Comparison of ENCODE assay signal across 8 cellular contexts in the genomic region with DNA sequence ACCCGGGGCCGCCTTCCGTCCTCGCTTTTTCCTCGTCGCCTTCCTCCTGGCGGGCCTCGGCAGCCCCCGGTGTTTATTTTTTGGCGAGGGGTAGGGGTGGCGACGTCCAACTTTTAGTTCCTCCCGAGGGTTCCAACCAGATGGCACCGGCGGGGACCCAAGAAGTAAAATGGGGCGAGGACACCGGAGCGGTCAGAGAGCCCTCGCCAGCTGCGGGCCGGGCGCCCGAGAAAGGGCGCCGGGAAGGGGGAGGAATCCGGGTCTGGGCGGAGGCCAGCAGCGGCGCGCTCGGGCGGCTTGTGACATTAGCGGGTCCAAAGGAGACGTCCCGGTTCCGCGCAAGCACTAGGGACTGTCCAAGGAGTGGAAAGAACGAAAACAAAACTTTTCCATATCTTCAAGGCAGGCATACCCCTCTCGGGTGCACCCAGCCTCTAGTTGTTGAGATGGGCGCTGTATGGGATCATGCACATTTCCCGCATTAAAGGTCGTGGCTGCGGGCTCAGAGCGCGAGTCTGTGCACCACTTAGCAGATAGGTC. TPM values are rescaled to one million over a fixed set of nuclear protein-coding genes. Genes with fewer than 3 reads are reported as not detected.
A peak's percentile ranks its signal among the peaks of the same experiment; 100 is the strongest.
DNase-seq lines count a peak whose midpoint lies in the region; ATAC-seq and TF ChIP-seq lines count a peak whose summit lies in the region.

No MANE protein-coding gene starts in this region.

- peaks cover 6 to 20% of the 10 kb centered on the region in 2 donors for H3K36me3 Mint-ChIP-seq in activated naive CD4-positive, alpha-beta T cell treated with anti-CD3 and anti-CD28 coated beads, Interleukin-2, amount 50 U/mL, for 72 hours
- H3K36me3 Mint-ChIP-seq in nephron progenitor cell (ENCODE audit: low read depth), result peaks cover 62% of the 10 kb centered on the region

- TF ChIP-seq CTCF in GM12864 (IDR thresholded peaks at IDR 0.05; ENCODE audit: low read depth, low read length, missing control alignments) (no peak), nephron progenitor cell (IDR thresholded peaks at IDR 0.05) (no peak)

- peak overlapping the region; percentile 86 for H3K4me3 Mint-ChIP-seq in nephron progenitor cell

- H3K9me3 ChIP-seq in MG63, result no peaks in the 10 kb centered on the region; the same call in 1 of the 2 replicates

- peaks cover 44% of the 10 kb centered on the region for H3K4me1 Mint-ChIP-seq in nephron progenitor cell

- DNase-seq in GM12864 (ENCODE audit: low read depth) (no peak), H7 (peak; percentile 69), MG63 (peak; percentile 80), germinal center (ENCODE audit: low spot score) (peak; percentile 21), nephron progenitor cell (peak; percentile 45), GM19238 (ENCODE audit: insufficient read length, low spot score) (no peak), NK-92 (lab: John Stamatoyannopoulos, UW; ENCODE audit: unreplicated experiment) (no peak)
- DNase-seq in activated naive CD4-positive, alpha-beta T cell treated with anti-CD3 and anti-CD28 coated beads, Interleukin-2, amount 50 U/mL, for 72 hours (ENCODE audit: low spot score in 2 of 2), result peak in 1 of 2 donors; percentile 27

- peaks cover 5% of the 10 kb centered on the region for H3K27me3 ChIP-seq in H7 (ENCODE audit: control insufficient read depth, insufficient read depth, low read length)
- H3K27me3 ChIP-seq in MG63, result no peaks in the 10 kb centered on the region

- peak; percentile 26 to 50 for ATAC-seq in activated naive CD4-positive, alpha-beta T cell treated with anti-CD3 and anti-CD28 coated beads, Interleukin-2, amount 50 U/mL, for 72 hours

- peaks cover 3% of the 10 kb centered on the region for H3K27me3 Mint-ChIP-seq in nephron progenitor cell (ENCODE audit: low read depth, poor library complexity)

- H3K36me3 ChIP-seq in H7 (replicated peaks; ENCODE audit: control insufficient read depth, insufficient read depth, low read length) (no peaks in the 10 kb centered on the region), MG63 (peaks cover 13% of the 10 kb centered on the region)

- peak overlapping the region; percentile 88 for H3K4me3 ChIP-seq in GM12864 (ENCODE audit: low read depth, low read length)
- H3K4me3 ChIP-seq in H7 (ENCODE audit: insufficient read depth, low read depth, low read length), result peak overlapping the region; percentile 73
- H3K4me3 ChIP-seq in MG63, result peak overlapping the region; percentile 92

- peak overlapping the region; percentile 62 to 68 for H3K27ac Mint-ChIP-seq in activated naive CD4-positive, alpha-beta T cell treated with anti-CD3 and anti-CD28 coated beads, Interleukin-2, amount 50 U/mL, for 72 hours
- H3K27ac Mint-ChIP-seq in nephron progenitor cell, result no peak overlapping the region

- H3K9me3 Mint-ChIP-seq in activated naive CD4-positive, alpha-beta T cell treated with anti-CD3 and anti-CD28 coated beads, Interleukin-2, amount 50 U/mL, for 72 hours, result no peaks in the 10 kb centered on the region
- H3K9me3 Mint-ChIP-seq in nephron progenitor cell, result peaks cover 50% of the 10 kb centered on the region

RNA-seq across cellular contexts. Expression of a gene that starts 0.7 kb away (rescaled TPM):
- total RNA-seq in H7 (2014; rRNA removed; shearing (Covaris generic)), result 21.3 and 29.8 TPM in 2 replicates
- total RNA-seq in MG63 (2014; rRNA removed; shearing (Covaris generic); ENCODE audit: low replicate concordance), result 14.6 and 28.2 TPM in 2 replicates
- 1 to 10 TPM; 1.0 to 4.4 TPM for total RNA-seq in activated naive CD4-positive, alpha-beta T cell treated with anti-CD3 and anti-CD28 coated beads, Interleukin-2, amount 50 U/mL, for 72 hours

Comparison
In these comparisons a context has a peak if more than half of its experiments do, and no peak if none do; other contexts are left out.
1. DNase-seq: peak in H7 (single experiment), MG63 (single experiment), germinal center (single experiment) and nephron progenitor cell (single experiment); none in GM12864 (single experiment), GM19238 (single experiment) and NK-92 (single experiment).
2. Peak in every context shown above with its lines, with median percentiles within 50 percentile points of each other: H3K4me3 ChIP-seq.